ENCODE assay signal across 35 cellular contexts in the genomic region with DNA sequence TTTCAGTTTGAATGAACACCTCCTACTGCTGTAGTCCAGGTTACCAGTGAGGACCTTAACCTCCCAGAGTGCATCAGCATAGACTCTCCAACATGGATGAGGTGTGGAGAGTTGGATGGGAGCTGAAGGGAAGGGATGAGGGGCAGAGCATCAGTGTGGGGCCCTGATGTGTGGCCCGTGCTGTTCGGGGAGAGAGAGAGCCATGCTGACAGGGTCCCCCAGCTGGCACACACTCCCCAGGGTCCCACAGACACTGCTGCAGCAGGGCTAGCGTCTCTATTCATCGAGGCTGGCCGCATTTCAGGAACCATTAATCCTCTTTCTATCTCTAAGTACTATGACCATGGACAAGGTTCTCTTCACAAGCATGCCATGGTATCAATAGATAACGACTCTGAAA.
"Had no signal": no experiment of that assay in that cellular context is flagged by ENCODE, and none has a peak within 500 bp of the region (broad histone marks: within the 10 kb centered on the region; RNA-seq: fewer than 3 reads in every experiment).

No MANE protein-coding gene starts in this region.

- H3K36me3 ChIP-seq: adrenal gland, cardiac muscle cell, gastrocnemius medialis, heart left ventricle had no signal

- H3K27me3 ChIP-seq: adrenal gland, body of pancreas, cardiac muscle cell, dorsolateral prefrontal cortex, gastrocnemius medialis had no signal

- H3K27me3 Mint-ChIP-seq: activated CD4-positive, alpha-beta memory T cell treated with anti-CD3 and anti-CD28 coated beads for 36 hours; activated CD4-positive, alpha-beta T cell treated with anti-CD3 and anti-CD28 coated beads for 36 hours; activated CD4-positive, alpha-beta T cell treated with anti-CD3 and anti-CD28 coated beads, Interleukin-2, amount 10 ng/mL, durations not matched to agents 24 days and 14 days; activated CD8-positive, alpha-beta memory T cell treated with anti-CD3 and anti-CD28 coated beads, Interleukin-2, amount 10 ng/mL, durations not matched to agents 7 days and 5 days; activated naive CD4-positive, alpha-beta T cell treated with anti-CD3 and anti-CD28 coated beads, Interleukin-2, amount 50 U/mL, for 24 hours; activated naive CD8-positive, alpha-beta T cell treated with anti-CD3 and anti-CD28 coated beads for 36 hours; activated naive CD8-positive, alpha-beta T cell treated with anti-CD3 and anti-CD28 coated beads, Interleukin-2, amount 50 U/mL, for 24 hours; central memory CD8-positive, alpha-beta T cell; T-helper 17 cell had no signal

- H3K4me3 Mint-ChIP-seq: activated CD4-positive, alpha-beta memory T cell treated with anti-CD3 and anti-CD28 coated beads for 36 hours; activated CD4-positive, alpha-beta T cell treated with anti-CD3 and anti-CD28 coated beads for 36 hours; activated CD4-positive, alpha-beta T cell treated with anti-CD3 and anti-CD28 coated beads, Interleukin-2, amount 10 ng/mL, durations not matched to agents 24 days and 14 days; activated CD8-positive, alpha-beta memory T cell treated with anti-CD3 and anti-CD28 coated beads, Interleukin-2, amount 10 ng/mL, durations not matched to agents 7 days and 5 days; activated CD8-positive, alpha-beta T cell treated with anti-CD3 and anti-CD28 coated beads, Interleukin-2, amount 10 ng/mL, durations not matched to agents 7 days and 5 days; activated naive CD4-positive, alpha-beta T cell treated with anti-CD3 and anti-CD28 coated beads for 36 hours; activated naive CD4-positive, alpha-beta T cell treated with anti-CD3 and anti-CD28 coated beads, Interleukin-2, amount 50 U/mL, for 24 hours; activated naive CD8-positive, alpha-beta T cell treated with anti-CD3 and anti-CD28 coated beads for 36 hours; activated naive CD8-positive, alpha-beta T cell treated with anti-CD3 and anti-CD28 coated beads, Interleukin-2, amount 50 U/mL, for 24 hours; activated T-helper 1 cell treated with anti-CD3 and anti-CD28 coated beads, Interleukin-12 subunit alpha, Interleukin-12 subunit beta, Interleukin-2, Interleukin-4 antibody, amounts not matched to agents 30 ng/mL and 10 ng/mL and 1 ng/mL, durations not matched to agents 14 hours and 24 hours and 36 hours; central memory CD8-positive, alpha-beta T cell; dendritic cell treated with granulocyte-macrophage colony-stimulating factor and Interleukin-4, amounts not matched to agents 40 ng/mL and 50 ng/mL, for 4 days; endodermal cell; T-helper 17 cell had no signal

- ATAC-seq: activated CD4-positive, alpha-beta T cell treated with anti-CD3 and anti-CD28 coated beads for 36 hours; activated CD8-positive, alpha-beta memory T cell treated with anti-CD3 and anti-CD28 coated beads, Interleukin-2, amount 10 ng/mL, durations not matched to agents 7 days and 5 days; activated CD8-positive, alpha-beta T cell treated with anti-CD3 and anti-CD28 coated beads, Interleukin-2, amount 10 ng/mL, durations not matched to agents 7 days and 5 days; activated naive CD8-positive, alpha-beta T cell treated with anti-CD3 and anti-CD28 coated beads, Interleukin-2, amount 50 U/mL, for 24 hours; body of pancreas; esophagus mucosa; gastrocnemius medialis; heart left ventricle; T-helper 17 cell had no signal

- DNase-seq: activated CD4-positive, alpha-beta memory T cell treated with anti-CD3 and anti-CD28 coated beads for 36 hours; activated CD4-positive, alpha-beta T cell treated with anti-CD3 and anti-CD28 coated beads for 36 hours; activated CD4-positive, alpha-beta T cell treated with anti-CD3 and anti-CD28 coated beads, Interleukin-2, amount 10 ng/mL, durations not matched to agents 24 days and 14 days; activated CD4-positive, CD25-positive, alpha-beta regulatory T cell; activated CD4-positive, CD25-positive, alpha-beta regulatory T cell treated with anti-CD3 and anti-CD28 coated beads, Interleukin-2, amount 50 U/mL, for 72 hours; activated CD8-positive, alpha-beta memory T cell treated with anti-CD3 and anti-CD28 coated beads, Interleukin-2, amount 10 ng/mL, durations not matched to agents 7 days and 5 days; activated CD8-positive, alpha-beta memory T cell treated with anti-CD3 and anti-CD28 coated beads, Interleukin-2, amount 50 U/mL, for 4 hours; activated CD8-positive, alpha-beta T cell treated with anti-CD3 and anti-CD28 coated beads, Interleukin-2, amount 10 ng/mL, durations not matched to agents 7 days and 5 days; activated effector memory CD4-positive, alpha-beta T cell treated with anti-CD3 and anti-CD28 coated beads, Interleukin-2, amount 50 U/mL, for 16 hours; activated naive CD4-positive, alpha-beta T cell treated with anti-CD3 and anti-CD28 coated beads for 36 hours; activated naive CD8-positive, alpha-beta T cell treated with anti-CD3 and anti-CD28 coated beads for 36 hours; activated naive CD8-positive, alpha-beta T cell treated with anti-CD3 and anti-CD28 coated beads, Interleukin-2, amount 50 U/mL, for 24 hours; activated T-cell treated with anti-CD3 and anti-CD28 coated beads, Interleukin-2, amount 50 U/mL, for 1 hour; activated T-cell treated with anti-CD3 and anti-CD28 coated beads, Interleukin-2, amount 50 U/mL, for 48 hours; adrenal gland; amygdala; aorta; body of pancreas; dorsolateral prefrontal cortex; effector memory CD4-positive, alpha-beta T cell; foreskin fibroblast; gastrocnemius medialis; glutamatergic neuron; heart left ventricle; T-helper 1 cell; T-helper 17 cell had no signal

- H3K9me3 Mint-ChIP-seq: activated CD4-positive, alpha-beta memory T cell treated with anti-CD3 and anti-CD28 coated beads for 36 hours; activated CD4-positive, alpha-beta T cell treated with anti-CD3 and anti-CD28 coated beads, Interleukin-2, amount 10 ng/mL, durations not matched to agents 24 days and 14 days; activated naive CD4-positive, alpha-beta T cell treated with anti-CD3 and anti-CD28 coated beads for 36 hours; activated naive CD4-positive, alpha-beta T cell treated with anti-CD3 and anti-CD28 coated beads, Interleukin-2, amount 50 U/mL, for 24 hours; activated naive CD8-positive, alpha-beta T cell treated with anti-CD3 and anti-CD28 coated beads for 36 hours; activated naive CD8-positive, alpha-beta T cell treated with anti-CD3 and anti-CD28 coated beads, Interleukin-2, amount 50 U/mL, for 24 hours; activated T-helper 1 cell treated with anti-CD3 and anti-CD28 coated beads, Interleukin-12 subunit alpha, Interleukin-12 subunit beta, Interleukin-2, Interleukin-4 antibody, amounts not matched to agents 30 ng/mL and 10 ng/mL and 1 ng/mL, durations not matched to agents 14 hours and 24 hours and 36 hours; activated T-helper 2 cell treated with anti-CD3 and anti-CD28 coated beads, Interferon-gamma antibody, Interleukin-2, Interleukin-4, amounts not matched to agents 10 μg/mL and 5 μg/mL and 100 μg/mL, durations not matched to agents 14 hours and 24 hours and 36 hours; central memory CD8-positive, alpha-beta T cell; dendritic cell treated with granulocyte-macrophage colony-stimulating factor and Interleukin-4, amounts not matched to agents 40 ng/mL and 50 ng/mL, for 4 days; endodermal cell had no signal

- H3K4me1 Mint-ChIP-seq: activated CD4-positive, alpha-beta T cell treated with anti-CD3 and anti-CD28 coated beads for 36 hours; activated CD4-positive, alpha-beta T cell treated with anti-CD3 and anti-CD28 coated beads, Interleukin-2, amount 10 ng/mL, durations not matched to agents 24 days and 14 days; activated CD8-positive, alpha-beta memory T cell treated with anti-CD3 and anti-CD28 coated beads, Interleukin-2, amount 10 ng/mL, durations not matched to agents 7 days and 5 days; activated naive CD4-positive, alpha-beta T cell treated with anti-CD3 and anti-CD28 coated beads, Interleukin-2, amount 50 U/mL, for 24 hours; activated naive CD8-positive, alpha-beta T cell treated with anti-CD3 and anti-CD28 coated beads, Interleukin-2, amount 50 U/mL, for 24 hours; central memory CD8-positive, alpha-beta T cell had no signal

- H3K9me3 ChIP-seq: adrenal gland, body of pancreas, gastrocnemius medialis, heart left ventricle had no signal

- H3K27ac ChIP-seq: body of pancreas, cardiac muscle cell, coronary artery, heart left ventricle had no signal

- H3K4me3 ChIP-seq: adrenal gland, body of pancreas, cardiac muscle cell, coronary artery, dorsolateral prefrontal cortex, gastrocnemius medialis, heart left ventricle had no signal

- H3K36me3 Mint-ChIP-seq: activated CD8-positive, alpha-beta memory T cell treated with anti-CD3 and anti-CD28 coated beads, Interleukin-2, amount 10 ng/mL, durations not matched to agents 7 days and 5 days had no signal

- H3K27ac Mint-ChIP-seq: activated CD4-positive, alpha-beta memory T cell treated with anti-CD3 and anti-CD28 coated beads for 36 hours; activated CD4-positive, alpha-beta T cell treated with anti-CD3 and anti-CD28 coated beads for 36 hours; activated CD4-positive, alpha-beta T cell treated with anti-CD3 and anti-CD28 coated beads, Interleukin-2, amount 10 ng/mL, durations not matched to agents 24 days and 14 days; activated CD8-positive, alpha-beta memory T cell treated with anti-CD3 and anti-CD28 coated beads, Interleukin-2, amount 10 ng/mL, durations not matched to agents 7 days and 5 days; activated CD8-positive, alpha-beta T cell treated with anti-CD3 and anti-CD28 coated beads, Interleukin-2, amount 10 ng/mL, durations not matched to agents 7 days and 5 days; activated naive CD4-positive, alpha-beta T cell treated with anti-CD3 and anti-CD28 coated beads for 36 hours; activated naive CD4-positive, alpha-beta T cell treated with anti-CD3 and anti-CD28 coated beads, Interleukin-2, amount 50 U/mL, for 24 hours; activated naive CD8-positive, alpha-beta T cell treated with anti-CD3 and anti-CD28 coated beads for 36 hours; activated naive CD8-positive, alpha-beta T cell treated with anti-CD3 and anti-CD28 coated beads, Interleukin-2, amount 50 U/mL, for 24 hours; activated T-helper 1 cell treated with anti-CD3 and anti-CD28 coated beads, Interleukin-12 subunit alpha, Interleukin-12 subunit beta, Interleukin-2, Interleukin-4 antibody, amounts not matched to agents 30 ng/mL and 10 ng/mL and 1 ng/mL, durations not matched to agents 14 hours and 24 hours and 36 hours; activated T-helper 2 cell treated with anti-CD3 and anti-CD28 coated beads, Interferon-gamma antibody, Interleukin-2, Interleukin-4, amounts not matched to agents 10 μg/mL and 5 μg/mL and 100 μg/mL, durations not matched to agents 14 hours and 24 hours and 36 hours; dendritic cell treated with granulocyte-macrophage colony-stimulating factor and Interleukin-4, amounts not matched to agents 40 ng/mL and 50 ng/mL, for 4 days; endodermal cell; T-helper 17 cell had no signal
